In genomic region chr3:42443819-42444436, GRCh38 we compare ENCODE assay signal across 8 cellular contexts. TPM values are rescaled to one million over a fixed set of nuclear protein-coding genes. Genes with fewer than 3 reads are reported as not detected.
DNase-seq lines count a peak whose midpoint lies in the region; ATAC-seq and TF ChIP-seq lines count a peak whose summit lies in the region.

No MANE protein-coding gene starts in this region.

- H2BK15ac ChIP-seq in H9 (ENCODE audit: low read depth, low read length), result no peak overlapping the region

- ATAC-seq in DND-41 (ENCODE audit: insufficient read depth, low read depth) (peak; percentile 99), T-cell (replicated peaks in 1 of 4) (peak; percentile 82 to 88 (median 86)), left cardiac atrium (peak; percentile 96 to 97), GM21381 (IDR thresholded peaks at IDR 0.05; ENCODE audit: unreplicated experiment) (no peak)

- no peaks in the 10 kb centered on the region for H3K4me1 ChIP-seq in DND-41 (ENCODE audit: insufficient read depth, low read length)
- H3K4me1 ChIP-seq in H9 (ENCODE audit: insufficient read depth, low read length), result peaks cover 16% of the 10 kb centered on the region
- H3K4me1 ChIP-seq in adipocyte (ENCODE audit: control insufficient read depth, insufficient read depth, low read length), result no peaks in the 10 kb centered on the region

- H3K9me3 Mint-ChIP-seq in H9 (no peaks in the 10 kb centered on the region; a peak in 2 of 5 replicates), T-cell (no peaks in the 10 kb centered on the region)

- no peak overlapping the region for H4K5ac ChIP-seq in H9 (ENCODE audit: insufficient read length, low read depth, low read length)

- H3K4me1 Mint-ChIP-seq in H9 (peaks cover 65 to 67% of the 10 kb centered on the region in 2 experiments), T-cell (peaks cover 0 to 8% (median 3%) of the 10 kb centered on the region in 3 donors)

- H3K79me2 ChIP-seq in DND-41 (ENCODE audit: insufficient read depth, low read length), result no peaks in the 10 kb centered on the region
- no peaks in the 10 kb centered on the region for H3K79me2 ChIP-seq in H9 (ENCODE audit: insufficient read depth, low read length)

- DNase-seq in DND-41 (peak; percentile 75), H9 (peak; percentile 93), NCI-H1105 treated with DMSO at 0.1 percent for 48 hours (lab: John Stamatoyannopoulos, UW) (peak; percentile 53), T-cell (peak; percentile 32 to 85 (median 68)), adipocyte (ENCODE audit: low read depth) (peak; percentile 90), left cardiac atrium (peak; percentile 83), renal cortical epithelial cell (ENCODE audit: low read depth) (peak; percentile 45)

- H3K4me3 Mint-ChIP-seq in H9 (no peak overlapping the region), T-cell (no peak overlapping the region)

- H2AK5ac ChIP-seq in H9 (ENCODE audit: insufficient read length, low read length), result no peak overlapping the region

- no peak overlapping the region for H4K91ac ChIP-seq in H9 (ENCODE audit: insufficient read length, low read depth, low read length)

- no peaks in the 10 kb centered on the region for H3K23me2 ChIP-seq in H9 (ENCODE audit: insufficient read length, low read depth, low read length, poor library complexity, severe bottlenecking)

- H3T11ph ChIP-seq in H9 (ENCODE audit: low read length), result no peak overlapping the region

- H3K9ac ChIP-seq in DND-41 (ENCODE audit: low read depth, low read length) (no peak overlapping the region), H9 (ENCODE audit: extremely low read depth, insufficient read length, low read length) (no peak overlapping the region), adipocyte (ENCODE audit: low read length) (no peak overlapping the region)

- no peak overlapping the region for H3K4ac ChIP-seq in H9 (ENCODE audit: low read depth, low read length)

- TF ChIP-seq CTCF in DND-41 (IDR thresholded peaks at IDR 0.05; ENCODE audit: borderline replicate concordance, extremely low read depth, low read length, poor library complexity, severe bottlenecking) (peak; percentile 96), H9 (conservative IDR thresholded peaks at IDR 0.05) (peak; percentile 97)

- POLR2A ChIA-PET in T-cell (lab: Charles Lee), result no interaction called here

- H4K20me1 ChIP-seq in DND-41 (ENCODE audit: insufficient read depth, low read length), result peaks cover 2% of the 10 kb centered on the region; the same call in 1 of the 2 replicates
- H4K20me1 ChIP-seq in H9 (ENCODE audit: control insufficient read depth, insufficient read depth, insufficient read length), result no peaks in the 10 kb centered on the region

- no peak overlapping the region for H3K4me2 ChIP-seq in DND-41 (ENCODE audit: insufficient read depth, low read length)
- no peak overlapping the region for H3K4me2 ChIP-seq in H9 (ENCODE audit: insufficient read depth, insufficient read length, low read length)

- CTCF ChIA-PET in T-cell (lab: Charles Lee), result interaction anchor here (0.6 to 1.6 kb wide), 8 partner anchors 8 to 327 kb away, joined by 3 to 18 read pairs (median 4); no protein-coding TSS in a partner anchor

- H2BK120ac ChIP-seq in H9 (ENCODE audit: low read depth, low read length, poor library complexity, severe bottlenecking), result no peak overlapping the region

- no peak overlapping the region for H2BK12ac ChIP-seq in H9 (ENCODE audit: insufficient read length, low read depth, low read length)

- H3K18ac ChIP-seq in H9 (ENCODE audit: insufficient read length, low read depth, low read length), result no peak overlapping the region

- no peak overlapping the region for H2BK20ac ChIP-seq in H9 (ENCODE audit: low read depth, low read length, poor library complexity, severe bottlenecking)

- H3K27ac Mint-ChIP-seq in H9, result no peak overlapping the region
- no peak overlapping the region for H3K27ac Mint-ChIP-seq in T-cell

- H3K9me3 ChIP-seq in DND-41 (ENCODE audit: insufficient read depth, low read length, severe bottlenecking), result no peaks in the 10 kb centered on the region
- no peaks in the 10 kb centered on the region for H3K9me3 ChIP-seq in H9 (ENCODE audit: control insufficient read depth, low read depth, low read length)
- no peaks in the 10 kb centered on the region for H3K9me3 ChIP-seq in adipocyte (ENCODE audit: control insufficient read depth, low read length)

- H4K8ac ChIP-seq in H9 (replicated peaks; ENCODE audit: insufficient read length, low read depth, low read length), result no peak overlapping the region

- no peaks in the 10 kb centered on the region for H3K36me3 Mint-ChIP-seq in H9 (ENCODE audit: insufficient read depth in 1 of 3, low read depth in 3 of 3)
- no peaks in the 10 kb centered on the region for H3K36me3 Mint-ChIP-seq in T-cell

- no peak overlapping the region for H3K23ac ChIP-seq in H9 (ENCODE audit: insufficient read length, low read depth, low read length)

- intact Hi-C loops in left cardiac atrium (cut with DNase I), result loop anchor here (1.0 to 10.0 kb wide), 5 partner anchors 197 to 552 kb away; no protein-coding TSS in a partner anchor

- no peak overlapping the region for H3K56ac ChIP-seq in H9 (ENCODE audit: insufficient read length, low read depth, low read length)

- H3K79me1 ChIP-seq in H9 (ENCODE audit: insufficient read depth, low read depth, low read length, poor library complexity, severe bottlenecking), result no peaks in the 10 kb centered on the region

- H3K4me3 ChIP-seq in DND-41 (ENCODE audit: low read depth in 1 of 2, low read length in 2 of 2), result no peak overlapping the region
- H3K4me3 ChIP-seq in adipocyte (ENCODE audit: low read length), result no peak overlapping the region

- H2AFZ ChIP-seq in DND-41 (ENCODE audit: low read depth, low read length), result no peak overlapping the region
- no peak overlapping the region for H2AFZ ChIP-seq in H9 (ENCODE audit: low read length)

- H3K36me3 ChIP-seq in DND-41 (ENCODE audit: insufficient read depth, low read length) (no peaks in the 10 kb centered on the region), adipocyte (ENCODE audit: control insufficient read depth, insufficient read depth, low read length, severe bottlenecking) (no peaks in the 10 kb centered on the region)

- no CpG with 5 or more reads among the region's 9 CpGs for WGBS in H9 (ENCODE audit: extremely low coverage, insufficient read length, low lambda C conversion rate)

- H3K14ac ChIP-seq in H9 (ENCODE audit: insufficient read depth, low read length), result no peak overlapping the region

- H3K27me3 Mint-ChIP-seq in H9 (ENCODE audit: low read depth) (peaks cover 5% of the 10 kb centered on the region), T-cell (peaks cover 4 to 21% of the 10 kb centered on the region in 2 donors)

- H2BK5ac ChIP-seq in H9 (ENCODE audit: insufficient read length, low read length), result no peak overlapping the region

- H3K27me3 ChIP-seq in DND-41 (ENCODE audit: insufficient read depth, low read length, poor library complexity) (peaks cover 6% of the 10 kb centered on the region), H9 (ENCODE audit: insufficient read depth, low read length) (no peaks in the 10 kb centered on the region), adipocyte (replicated peaks; ENCODE audit: control insufficient read depth, insufficient read depth, low read length) (peaks cover 70% of the 10 kb centered on the region)

- H3K27ac ChIP-seq in DND-41 (ENCODE audit: low read length) (no peak overlapping the region), H9 (ENCODE audit: insufficient read length, low read depth, low read length) (no peak overlapping the region)

RNA-seq across cellular contexts. Expression of gene LYZL4, which starts 33.5 kb away (rescaled TPM):
- total RNA-seq in H9 (2021) (not detected in 2 replicates), T-cell (not detected), left cardiac atrium (not detected), renal cortical epithelial cell (not detected in 2 replicates)

RNA-seq across cellular contexts. Expression of gene VIPR1, which starts 58.5 kb away (rescaled TPM):
- total RNA-seq in H9 (2021) (6.3 and 6.5 TPM in 2 replicates), T-cell (10 to 100 TPM; 68.0 to 92.4 (median 76.1) TPM), left cardiac atrium (1 to 10 TPM; 4.9 to 5.9 TPM), renal cortical epithelial cell (0.25 and 0.69 TPM in 2 replicates)
